In genomic region chr22:29715240-29715639, GRCh38 we compare ENCODE assay signal across 27 cellular contexts. TPM values are rescaled to one million over a fixed set of nuclear protein-coding genes. Genes with fewer than 3 reads are reported as not detected.
A peak's percentile ranks its signal among the peaks of the same experiment; 100 is the strongest.
DNase-seq lines count a peak whose midpoint lies in the region; ATAC-seq and TF ChIP-seq lines count a peak whose summit lies in the region.
"Had no signal": no experiment of that assay in that cellular context is flagged by ENCODE, and none has a peak within 500 bp of the region (broad histone marks: within the 10 kb centered on the region; RNA-seq: fewer than 3 reads in every experiment).

No MANE protein-coding gene starts in this region.

- H2BK15ac ChIP-seq in neuronal stem cell (ENCODE audit: low read length): no peak overlapping the region

- no peak overlapping the region for H4K8ac ChIP-seq in neuronal stem cell (ENCODE audit: low read depth, low read length)

- H3K4me1 ChIP-seq in neuronal stem cell (ENCODE audit: control insufficient read depth in 2 of 2, insufficient read depth in 1 of 2, low read depth in 1 of 2, low read length in 2 of 2): peaks cover 0 to 6% of the 10 kb centered on the region in 2 donors
- H3K4me1 ChIP-seq in thyroid gland: peaks cover 0 to 4% of the 10 kb centered on the region in 2 donors

- H3K4ac ChIP-seq in neuronal stem cell (ENCODE audit: low read length): no peak overlapping the region

- H2AK5ac ChIP-seq in neuronal stem cell (ENCODE audit: low read depth, low read length): no peak overlapping the region

- H2BK12ac ChIP-seq in neuronal stem cell (ENCODE audit: low read length): no peak overlapping the region

- no peak for TF ChIP-seq CTCF in thyroid gland (IDR thresholded peaks at IDR 0.05)

- no peak for ATAC-seq in GM19467 (IDR thresholded peaks at IDR 0.05; ENCODE audit: unreplicated experiment)
- ATAC-seq: heart left ventricle; left colon; naive thymus-derived CD4-positive, alpha-beta T cell; stimulated activated naive CD8-positive, alpha-beta T cell treated with anti-CD3 and anti-CD28 coated beads, Interleukin-15, Interleukin-2, amounts not matched to agents 100 U/mL and 50 U/mL, for 24 hours had no signal

- intact Hi-C loops in thyroid gland (cut with DNase I): no loop called here

- H3K27ac ChIP-seq in neuronal stem cell (replicated peaks; ENCODE audit: low read length) (no peak overlapping the region), thyroid gland (no peak overlapping the region)
- H3K27ac ChIP-seq: dorsolateral prefrontal cortex, heart left ventricle, Peyer's patch, SK-N-MC, spleen, tibial nerve had no signal

- no peak overlapping the region for H2BK120ac ChIP-seq in neuronal stem cell (ENCODE audit: low read depth, low read length)

- H3K4me3 ChIP-seq in neuronal stem cell (ENCODE audit: low read length in 2 of 2): no peak overlapping the region
- no peak overlapping the region for H3K4me3 ChIP-seq in thyroid gland (replicated peaks in 1 of 3)
- H3K4me3 ChIP-seq: dorsolateral prefrontal cortex, heart left ventricle, Peyer's patch, SK-N-MC, spleen, tibial nerve had no signal

- DNase-seq in NCI-H2227 (lab: John Stamatoyannopoulos, UW; ENCODE audit: unreplicated experiment): peak; percentile 28
- no peak for DNase-seq in NCI-H2227 treated with DMSO at 0.1 percent for 48 hours (lab: John Stamatoyannopoulos, UW)
- peak; percentile 47 for DNase-seq in NCI-H1105 (lab: John Stamatoyannopoulos, UW)
- peak; percentile 15 for DNase-seq in NCI-H526 treated with DMSO at 0.1 percent for 48 hours (lab: John Stamatoyannopoulos, UW)
- no peak for DNase-seq in neuronal stem cell (ENCODE audit: low spot score)
- no peak for DNase-seq in LoVo (ENCODE audit: low spot score)
- DNase-seq in thyroid gland: no peak
- DNase-seq: activated CD4-positive, alpha-beta T cell treated with anti-CD3 and anti-CD28 coated beads, Interleukin-2, amount 50 U/mL, for 4 hours; activated CD8-positive, alpha-beta memory T cell treated with anti-CD3 and anti-CD28 coated beads, Interleukin-2, amount 50 U/mL, for 48 hours; activated naive CD8-positive, alpha-beta T cell treated with anti-CD3 and anti-CD28 coated beads for 36 hours; dorsolateral prefrontal cortex; heart left ventricle; left colon; mesendoderm; naive thymus-derived CD4-positive, alpha-beta T cell; NCI-H187 treated with DMSO at 0.1 percent for 48 hours; Peyer's patch; spleen; stimulated activated CD4-positive, alpha-beta T cell treated with anti-CD3 and anti-CD28 coated beads, Interleukin-4, amount 100 ng/mL, for 24 hours; stimulated activated naive CD8-positive, alpha-beta T cell treated with anti-CD3 and anti-CD28 coated beads, Interleukin-15, Interleukin-2, amounts not matched to agents 100 U/mL and 50 U/mL, for 24 hours had no signal

- H3K4me2 ChIP-seq in neuronal stem cell (ENCODE audit: insufficient read depth, low read length, poor library complexity, severe bottlenecking): no peak overlapping the region

- peaks cover 2% of the 10 kb centered on the region for H3K79me1 ChIP-seq in neuronal stem cell (ENCODE audit: low read depth, low read length)

- TF ChIP-seq POLR2A in thyroid gland (IDR thresholded peaks at IDR 0.05): no peak

- H3K18ac ChIP-seq in neuronal stem cell (ENCODE audit: low read length): peak overlapping the region; percentile 63

- H3K23ac ChIP-seq in neuronal stem cell (ENCODE audit: low read depth, low read length, poor library complexity): no peak overlapping the region

- H4K91ac ChIP-seq in neuronal stem cell (ENCODE audit: low read depth, low read length, poor library complexity): no peak overlapping the region

- H2BK5ac ChIP-seq in neuronal stem cell (ENCODE audit: low read length): no peak overlapping the region

- H3K27me3 ChIP-seq in neuronal stem cell (ENCODE audit: control insufficient read depth in 3 of 3, insufficient read depth in 3 of 3, low read depth in 1 of 3, low read length in 3 of 3) (peaks cover 10 to 72% (median 31%) of the 10 kb centered on the region in 3 experiments), thyroid gland (peaks cover 4% of the 10 kb centered on the region)

- no peak overlapping the region for H3K9ac ChIP-seq in neuronal stem cell (ENCODE audit: low read depth, low read length, poor library complexity)

- WGBS in neuronal stem cell (ENCODE audit: extremely low coverage in 2 of 2, insufficient read length in 2 of 2, insufficient replicate concordance in 1 of 2), 2 donors: no CpG with 5 or more reads among the region's 13 CpGs
- WGBS in thyroid gland, 2 donors: 51 to 65% methylated on average over 5 to 9 of the region's 13 CpGs

- H3K36me3 ChIP-seq in neuronal stem cell (replicated peaks in 1 of 2; ENCODE audit: control insufficient read depth in 2 of 2, insufficient read depth in 2 of 2, low read length in 2 of 2) (no peaks in the 10 kb centered on the region), thyroid gland (no peaks in the 10 kb centered on the region)
- H3K36me3 ChIP-seq: heart left ventricle, Peyer's patch, spleen, tibial nerve had no signal

- H2AFZ ChIP-seq in neuronal stem cell (ENCODE audit: low read length): no peak overlapping the region

- H3K9me3 ChIP-seq in neuronal stem cell (replicated peaks in 1 of 2; ENCODE audit: control insufficient read depth in 2 of 2, insufficient read depth in 1 of 2, low read depth in 1 of 2, low read length in 2 of 2) (peaks cover 0 to 5% of the 10 kb centered on the region in 2 donors), thyroid gland (no peaks in the 10 kb centered on the region)
- H3K9me3 ChIP-seq: heart left ventricle, Peyer's patch, spleen, tibial nerve had no signal

- H3K14ac ChIP-seq in neuronal stem cell (ENCODE audit: low read length): peak overlapping the region; percentile 33

RNA-seq across cellular contexts. Expression of gene CABP7, which starts 4.6 kb away (rescaled TPM):
- 0.04 TPM for polyA plus RNA-seq in neuronal stem cell (2013, experiment 1 of 2)
- polyA plus RNA-seq in neuronal stem cell (2013, experiment 2 of 2): 0.04 TPM
- 1 to 10 TPM in 1 of 4 donors, under 1 TPM in 1, not detected in 2; 0.73 to 1.0 TPM for total RNA-seq in thyroid gland
- total RNA-seq: astrocyte; B cell; heart left ventricle; MCF 10A; T-helper 2 cell treated with Interferon-gamma antibody and Interleukin-4, amounts not matched to agents 100 ng/mL and 5 ng/mL, for 36 hours had no signal

RNA-seq across cellular contexts. Expression of gene ZMAT5, which starts 51.6 kb away (rescaled TPM):
- polyA plus RNA-seq in neuronal stem cell (2013, experiment 1 of 2): 23.3 TPM
- polyA plus RNA-seq in neuronal stem cell (2013, experiment 2 of 2): 23.0 TPM
- total RNA-seq in thyroid gland: 10 to 100 TPM; 16.2 to 40.1 (median 24.3) TPM

RNA-seq across cellular contexts. Expression of gene UQCR10, which starts 51.9 kb away (rescaled TPM):
- 169 TPM for polyA plus RNA-seq in neuronal stem cell (2013, experiment 1 of 2)
- 171 TPM for polyA plus RNA-seq in neuronal stem cell (2013, experiment 2 of 2)
- 100 to 1,000 TPM in 1 of 4 donors, 10 to 100 TPM in 3; 20.6 to 134 (median 70.8) TPM for total RNA-seq in thyroid gland

Comparison
In these comparisons a context has a peak if more than half of its experiments do, and no peak if none do; other contexts are left out.
1. DNase-seq: peak in NCI-H2227 (single experiment), NCI-H1105 (single experiment) and NCI-H526 treated with DMSO at 0.1 percent for 48 hours (single experiment); none in NCI-H2227 treated with DMSO at 0.1 percent for 48 hours (single experiment), neuronal stem cell (single experiment), LoVo (single experiment) and thyroid gland (0 of 2).